Comparison of ENCODE assay signal across 8 cellular contexts in the genomic region with DNA sequence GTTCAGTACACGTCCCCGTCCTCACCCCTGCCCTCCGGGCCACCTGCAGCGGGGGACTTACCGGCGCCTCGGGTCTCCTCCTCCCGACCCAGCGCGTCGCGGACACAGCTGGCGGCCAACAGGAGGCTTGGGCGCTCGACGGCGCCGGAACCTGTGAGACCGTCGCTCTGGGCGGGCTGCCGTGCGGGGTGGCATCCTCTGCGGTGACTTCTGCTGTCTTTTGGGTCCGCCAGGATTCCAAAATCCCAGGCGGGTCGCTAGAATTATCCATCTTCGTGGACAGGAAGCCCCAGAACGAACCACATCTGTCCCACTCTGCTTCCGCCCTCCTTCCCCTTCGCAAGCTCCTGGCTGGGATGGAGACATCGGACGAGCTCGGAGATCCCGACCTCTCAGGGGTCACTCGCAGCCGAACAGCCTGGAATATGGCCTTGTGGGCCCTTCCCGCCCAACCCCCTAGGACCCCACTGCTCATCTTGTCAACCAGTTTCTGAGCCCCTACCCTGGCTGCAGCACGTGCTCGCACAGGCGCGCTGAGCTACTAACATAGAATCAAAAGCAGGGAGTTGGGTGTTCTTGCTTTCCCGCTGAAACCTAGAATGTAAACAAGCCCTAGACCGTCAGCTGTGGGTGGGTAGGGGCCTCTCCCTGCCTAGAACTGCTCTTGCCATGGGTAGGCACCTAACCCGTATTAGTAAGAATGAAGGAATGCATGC. TPM values are rescaled to one million over a fixed set of nuclear protein-coding genes. Genes with fewer than 3 reads are reported as not detected.
A peak's percentile ranks its signal among the peaks of the same experiment; 100 is the strongest.
DNase-seq lines count a peak whose midpoint lies in the region; ATAC-seq, FAIRE-seq and TF ChIP-seq lines count a peak whose summit lies in the region.

No MANE protein-coding gene starts in this region.

- DNase-seq in GM12892 (ENCODE audit: insufficient read length), result peak; percentile 34
- DNase-seq in SJCRH30, result peak in 1 of 2 experiments; percentile 24
- no peak for DNase-seq in choroid plexus epithelial cell (ENCODE audit: low read depth)
- DNase-seq in mucosa of descending colon, result peak in 2 of 3 donors; percentile 67 to 69
- DNase-seq in vagina (ENCODE audit: extremely low spot score in 2 of 2), result no peak
- DNase-seq in SIG-M5 (lab: John Stamatoyannopoulos, UW), result no peak
- DNase-seq in KG1 (lab: John Stamatoyannopoulos, UW), result no peak

- TF ChIP-seq CTCF in choroid plexus epithelial cell (conservative IDR thresholded peaks at IDR 0.05; ENCODE audit: low read depth, low read length) (no peak), mucosa of descending colon (IDR thresholded peaks at IDR 0.05) (no peak), vagina (IDR thresholded peaks at IDR 0.05) (no peak)

- H3K4me3 ChIP-seq in SJCRH30, result peak overlapping the region; percentile 90
- peak overlapping the region; percentile 92 for H3K4me3 ChIP-seq in choroid plexus epithelial cell (ENCODE audit: low read depth, low read length)
- peak overlapping the region; percentile 85 for H3K4me3 ChIP-seq in mucosa of descending colon
- H3K4me3 ChIP-seq in vagina, result peak overlapping the region; percentile 64 to 67

- TF ChIP-seq POLR2A in GM12892 (IDR thresholded peaks at IDR 0.05; ENCODE audit: low read depth, low read length) (no peak), vagina (IDR thresholded peaks at IDR 0.05) (no peak)

- H3K36me3 ChIP-seq in SJCRH30 (no peaks in the 10 kb centered on the region), mucosa of descending colon (ENCODE audit: low read depth) (no peaks in the 10 kb centered on the region), vagina (no peaks in the 10 kb centered on the region)

- intact Hi-C loops in mucosa of descending colon (cut with DNase I, micrococcal nuclease) (no loop called here), vagina (cut with DNase I) (no loop called here)

- peak; percentile 13 for ATAC-seq in HG02588 (IDR thresholded peaks at IDR 0.05; ENCODE audit: unreplicated experiment)
- ATAC-seq in mucosa of descending colon, result peak; percentile 11

- H3K27me3 ChIP-seq in SJCRH30 (no peaks in the 10 kb centered on the region), vagina (no peaks in the 10 kb centered on the region)

- no peak for FAIRE-seq in GM12892 (lab: Jason Lieb, UNC)

- no peaks in the 10 kb centered on the region for H3K9me3 ChIP-seq in SJCRH30 (replicated peaks)
- H3K9me3 ChIP-seq in mucosa of descending colon, result no peaks in the 10 kb centered on the region
- H3K9me3 ChIP-seq in vagina, result no peaks in the 10 kb centered on the region

- 0 out of 2 replicates have a peak, but pooled peaks cover 3% of the 10 kb centered on the region for H3K4me1 ChIP-seq in SJCRH30
- H3K4me1 ChIP-seq in mucosa of descending colon (ENCODE audit: low read depth), result peaks cover 6% of the 10 kb centered on the region
- peaks cover 13% of the 10 kb centered on the region for H3K4me1 ChIP-seq in vagina

- peak overlapping the region; percentile 76 for H3K27ac ChIP-seq in SJCRH30
- H3K27ac ChIP-seq in vagina, result peak overlapping the region; percentile 34

RNA-seq across cellular contexts. Expression of a gene that starts 0.9 kb away (rescaled TPM):
- 4.8 TPM for polyA plus RNA-seq in GM12892 (2012; ENCODE audit: missing spikeins)
- total RNA-seq in SJCRH30 (2014; rRNA removed; shearing (Covaris generic)), result 35.0 and 40.8 TPM in 2 replicates
- total RNA-seq in mucosa of descending colon (10 to 100 TPM; 22.5 to 52.8 (median 34.5) TPM), vagina (2.0 TPM)

RNA-seq across cellular contexts. Expression of a gene that starts 42.0 kb away (rescaled TPM):
- polyA plus RNA-seq in GM12892 (2012; ENCODE audit: missing spikeins), result 9.7 TPM
- total RNA-seq in SJCRH30 (2014; rRNA removed; shearing (Covaris generic)), result 6.8 and 8.4 TPM in 2 replicates
- total RNA-seq in mucosa of descending colon (10 to 100 TPM; 13.7 to 22.6 (median 14.9) TPM), vagina (0.98 TPM)

Comparison
In these comparisons a context has a peak if more than half of its experiments do, and no peak if none do; other contexts are left out.
1. DNase-seq: peak in GM12892 (single experiment) and mucosa of descending colon (2 of 3); none in choroid plexus epithelial cell (single experiment), vagina (0 of 2), SIG-M5 (single experiment) and KG1 (single experiment).
2. Peak in every context shown above with its lines, with median percentiles within 50 percentile points of each other: H3K4me3 ChIP-seq.